ENCODE assay signal across 8 cellular contexts in genomic region chr3:194769020-194769643, GRCh38.
DNase-seq lines count a peak whose midpoint lies in the region; ATAC-seq and TF ChIP-seq lines count a peak whose summit lies in the region.

No MANE protein-coding gene starts in this region.

- peak; percentile 96 for ATAC-seq in CD8-positive, alpha-beta T cell
- peak; percentile 94 for ATAC-seq in GM19467 (IDR thresholded peaks at IDR 0.05; ENCODE audit: unreplicated experiment)

- H3K27me3 Mint-ChIP-seq in CD8-positive, alpha-beta T cell (ENCODE audit: low read depth), result peaks cover 7% of the 10 kb centered on the region

- peaks cover 11% of the 10 kb centered on the region for H3K4me1 ChIP-seq in CD8-positive, alpha-beta T cell (ENCODE audit: insufficient read depth, low read length)

- H3K4me1 Mint-ChIP-seq in CD8-positive, alpha-beta T cell (ENCODE audit: low read depth), result peaks cover 26% of the 10 kb centered on the region

- H3K36me3 ChIP-seq in CD8-positive, alpha-beta T cell (ENCODE audit: insufficient read depth, low read length), result no peaks in the 10 kb centered on the region

- H3K27ac ChIP-seq in CD8-positive, alpha-beta T cell (ENCODE audit: low read depth, low read length), result peak overlapping the region; percentile 15

- CTCF ChIA-PET in CD8-positive, alpha-beta T cell (lab: Charles Lee), result no interaction called here

- no peaks in the 10 kb centered on the region for H3K27me3 ChIP-seq in CD8-positive, alpha-beta T cell (ENCODE audit: insufficient read depth, low read length)

- H3K27ac Mint-ChIP-seq in CD8-positive, alpha-beta T cell, result peak overlapping the region; percentile 92

- peak; percentile 82 to 98 (median 88) for DNase-seq in CD8-positive, alpha-beta T cell
- DNase-seq in HPDE6-E6E7 (ENCODE audit: extremely low spot score) (peak; percentile 88), NOMO-1 treated with dmso at 0.1 percent for 144 hours (lab: John Stamatoyannopoulos, UW; ENCODE audit: unreplicated experiment) (peak; percentile 97), epidermal melanocyte (ENCODE audit: insufficient read length, low spot score) (peak; percentile 84), midbrain (lab: John Stamatoyannopoulos, UW) (peak; percentile 95)
- DNase-seq in activated CD8-positive, alpha-beta memory T cell treated with anti-CD3 and anti-CD28 coated beads, Interleukin-2, amount 50 U/mL, for 24 hours (ENCODE audit: extremely low read depth), result peak; percentile 75
- peak; percentile 73 to 77 for DNase-seq in stimulated activated CD8-positive, alpha-beta memory T cell treated with anti-CD3 and anti-CD28 coated beads, Interleukin-2, amount 100 ng/mL, for 1 hour (ENCODE audit: low read depth in 2 of 2)

- H3K4me3 Mint-ChIP-seq in CD8-positive, alpha-beta T cell, result peak overlapping the region; percentile 84

- intact Hi-C loops in CD8-positive, alpha-beta T cell (cut with DNase I, micrococcal nuclease), result loop anchor here (1.0 to 5.0 kb wide), 9 partner anchors 86 to 773 kb away; partner anchors contain the start of genes ATP13A3 (in 2 of the 2), LSG1 (in 2 of the 2), PPP1R2 (in 2 of the 2) and ACAP2 (in 1 of the 2)

- peak overlapping the region; percentile 45 for H3K4me3 ChIP-seq in CD8-positive, alpha-beta T cell (ENCODE audit: low read depth, low read length)

- no peaks in the 10 kb centered on the region for H3K9me3 Mint-ChIP-seq in CD8-positive, alpha-beta T cell

- no peak for TF ChIP-seq CTCF in CD8-positive, alpha-beta T cell (IDR thresholded peaks at IDR 0.05)

- H3K36me3 Mint-ChIP-seq in CD8-positive, alpha-beta T cell, result no peaks in the 10 kb centered on the region

- POLR2A ChIA-PET in CD8-positive, alpha-beta T cell (lab: Charles Lee), result interaction anchor here (1.3 kb wide), 3 partner anchors 82 to 97 kb away, joined by 3 to 10 read pairs (median 4); partner anchors contain the start of gene LSG1

- H3K9me3 ChIP-seq in CD8-positive, alpha-beta T cell (ENCODE audit: low read length), result no peaks in the 10 kb centered on the region

Comparison
In these comparisons a context has a peak if more than half of its experiments do, and no peak if none do; other contexts are left out.
1. Peak in every context shown above with its lines: DNase-seq, ATAC-seq, H3K4me3 ChIP-seq and H3K27ac ChIP-seq.